Comparison of ENCODE assay signal across 9 cellular contexts in the genomic region with DNA sequence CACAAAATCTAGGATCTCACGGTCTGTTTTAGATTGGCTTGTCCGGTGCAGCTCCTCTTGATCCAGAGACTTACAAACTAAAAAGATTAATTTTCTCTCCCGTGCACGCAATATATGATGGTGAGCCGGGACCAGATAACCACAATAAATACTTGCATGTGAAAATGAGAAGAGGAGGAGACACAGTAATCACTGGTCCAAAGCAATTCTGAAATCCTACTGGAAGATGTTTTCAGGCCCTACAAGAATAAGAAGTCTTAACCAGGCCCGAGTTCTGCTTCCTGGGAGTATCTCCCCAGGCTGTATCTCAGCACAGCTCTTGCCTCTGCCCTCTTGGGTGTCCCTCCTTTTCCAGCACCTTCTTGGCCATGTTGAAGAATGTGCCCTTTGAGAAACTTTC. TPM values are rescaled to one million over a fixed set of nuclear protein-coding genes. Genes with fewer than 3 reads are reported as not detected.
DNase-seq lines count a peak whose midpoint lies in the region; ATAC-seq, FAIRE-seq and TF ChIP-seq lines count a peak whose summit lies in the region.
"Had no signal": no experiment of that assay in that cellular context is flagged by ENCODE, and none has a peak within 500 bp of the region (broad histone marks: within the 10 kb centered on the region; RNA-seq: fewer than 3 reads in every experiment).

No MANE protein-coding gene starts in this region.

- no peaks in the 10 kb centered on the region for H3K27me3 ChIP-seq in CD4-positive, CD25-positive, alpha-beta regulatory T cell (ENCODE audit: control insufficient read depth, insufficient read depth, low read length)
- H3K27me3 ChIP-seq in MG63 (no peaks in the 10 kb centered on the region), dorsolateral prefrontal cortex (no peaks in the 10 kb centered on the region), neural cell (ENCODE audit: insufficient read depth, low read depth, low read length) (no peaks in the 10 kb centered on the region)

- H3K9me3 Mint-ChIP-seq in CD4-positive, CD25-positive, alpha-beta regulatory T cell, result no peaks in the 10 kb centered on the region

- peaks cover 15 to 38% (median 22%) of the 10 kb centered on the region in 4 donors for H3K4me1 Mint-ChIP-seq in CD4-positive, CD25-positive, alpha-beta regulatory T cell

- H4K20me1 ChIP-seq in neural cell (ENCODE audit: insufficient read depth), result no peaks in the 10 kb centered on the region

- H3K4me3 Mint-ChIP-seq in CD4-positive, CD25-positive, alpha-beta regulatory T cell, result peak overlapping the region; percentile 93 to 99 (median 95)

- H3K9me2 ChIP-seq in neural cell (ENCODE audit: insufficient read depth, low read length), result no peaks in the 10 kb centered on the region

- H3K27me3 Mint-ChIP-seq in CD4-positive, CD25-positive, alpha-beta regulatory T cell, result peaks cover 4% of the 10 kb centered on the region

- H3K36me3 ChIP-seq in CD4-positive, CD25-positive, alpha-beta regulatory T cell (ENCODE audit: control insufficient read depth, insufficient read depth, low read length), result no peaks in the 10 kb centered on the region
- H3K36me3 ChIP-seq in MG63 (peaks cover 29% of the 10 kb centered on the region), neural cell (ENCODE audit: insufficient read depth, low read length) (no peaks in the 10 kb centered on the region)

- peaks cover 21% of the 10 kb centered on the region for H3K4me1 ChIP-seq in CD4-positive, CD25-positive, alpha-beta regulatory T cell (ENCODE audit: control insufficient read depth, insufficient read depth, low read length, poor library complexity, severe bottlenecking)

- no peak for DNase-seq in CD4-positive, CD25-positive, alpha-beta regulatory T cell
- DNase-seq in MG63 (no peak), dorsolateral prefrontal cortex (no peak), NCI-H2029 treated with DMSO at 0.1 percent for 48 hours (lab: John Stamatoyannopoulos, UW) (no peak), NCI-H1105 treated with DMSO at 0.1 percent for 48 hours (lab: John Stamatoyannopoulos, UW) (no peak), D721Med (ENCODE audit: insufficient read length, low spot score) (no peak)
- DNase-seq: small intestine had no signal

- peak overlapping the region; percentile 85 for H3K27ac ChIP-seq in CD4-positive, CD25-positive, alpha-beta regulatory T cell (ENCODE audit: insufficient read depth, low read length, poor library complexity, severe bottlenecking)
- peak overlapping the region in 7 of 59 donors; percentile 80 to 92 (median 84) for H3K27ac ChIP-seq in dorsolateral prefrontal cortex
- no peak overlapping the region for H3K27ac ChIP-seq in neural cell (ENCODE audit: low read length)

- H3K27ac Mint-ChIP-seq in CD4-positive, CD25-positive, alpha-beta regulatory T cell, result peak overlapping the region; percentile 84 to 100 (median 99)

- H3K9ac ChIP-seq in neural cell (ENCODE audit: low read length), result peak overlapping the region; percentile 82

- peaks cover 17% of the 10 kb centered on the region for H3K79me2 ChIP-seq in neural cell (replicated peaks; ENCODE audit: insufficient read depth, low read length)

- H3F3A ChIP-seq in neural cell (ENCODE audit: insufficient read depth, low read length, poor library complexity, severe bottlenecking), result no peaks in the 10 kb centered on the region

- TF ChIP-seq CTCF in dorsolateral prefrontal cortex (IDR thresholded peaks at IDR 0.05 in 54 of 56, conservative IDR thresholded peaks at IDR 0.05 in 2 of 56; ENCODE audit: low read depth in 1 of 56, partially characterized antibody in 56 of 56) (no peak), neural cell (IDR thresholded peaks at IDR 0.05; ENCODE audit: poor library complexity, severe bottlenecking) (no peak), D721Med (IDR thresholded peaks at IDR 0.05; ENCODE audit: insufficient read depth, missing control alignments) (no peak)

- no peaks in the 10 kb centered on the region for H3K9me3 ChIP-seq in CD4-positive, CD25-positive, alpha-beta regulatory T cell (ENCODE audit: control insufficient read depth in 2 of 2, low read length in 2 of 2)
- H3K9me3 ChIP-seq in MG63 (peaks cover 5% of the 10 kb centered on the region), neural cell (ENCODE audit: low read length) (no peaks in the 10 kb centered on the region)

- no peak for TF ChIP-seq EP300 in neural cell (conservative IDR thresholded peaks at IDR 0.05; ENCODE audit: poor library complexity, severe bottlenecking)

- no peak for FAIRE-seq in D721Med (lab: Jason Lieb, UNC)
- FAIRE-seq: small intestine had no signal

- no peak for TF ChIP-seq RAD21 in neural cell (conservative IDR thresholded peaks at IDR 0.05)

- peak overlapping the region; percentile 95 for H3K4me3 ChIP-seq in CD4-positive, CD25-positive, alpha-beta regulatory T cell (ENCODE audit: low read depth, low read length)
- H3K4me3 ChIP-seq in MG63, result peak overlapping the region; percentile 98
- H3K4me3 ChIP-seq in dorsolateral prefrontal cortex, result peak overlapping the region in 53 of 59 donors; percentile 63 to 100 (median 96)
- peak overlapping the region; percentile 88 for H3K4me3 ChIP-seq in neural cell (ENCODE audit: low read length)

- H3K4me2 ChIP-seq in neural cell (ENCODE audit: low read length), result peak overlapping the region; percentile 82

- intact Hi-C loops in dorsolateral prefrontal cortex (cut with DNase I), result no loop called here

- H3K36me3 Mint-ChIP-seq in CD4-positive, CD25-positive, alpha-beta regulatory T cell, result peaks cover 4% of the 10 kb centered on the region

- no peak for ATAC-seq in CD4-positive, CD25-positive, alpha-beta regulatory T cell (ENCODE audit: low read depth in 2 of 2)
- no peak for ATAC-seq in HG03025 (IDR thresholded peaks at IDR 0.05; ENCODE audit: low FRiP score, unreplicated experiment)

- H2AFZ ChIP-seq in neural cell (ENCODE audit: low read depth, low read length), result no peak overlapping the region

TF ChIP-seq in neural cell, 6 proteins besides CTCF, POLR2A, EP300 and RAD21:
- no peak for TF ChIP-seq POLR2AphosphoS5 (IDR thresholded peaks at IDR 0.05)
- TF ChIP-seq, protein P1, sequence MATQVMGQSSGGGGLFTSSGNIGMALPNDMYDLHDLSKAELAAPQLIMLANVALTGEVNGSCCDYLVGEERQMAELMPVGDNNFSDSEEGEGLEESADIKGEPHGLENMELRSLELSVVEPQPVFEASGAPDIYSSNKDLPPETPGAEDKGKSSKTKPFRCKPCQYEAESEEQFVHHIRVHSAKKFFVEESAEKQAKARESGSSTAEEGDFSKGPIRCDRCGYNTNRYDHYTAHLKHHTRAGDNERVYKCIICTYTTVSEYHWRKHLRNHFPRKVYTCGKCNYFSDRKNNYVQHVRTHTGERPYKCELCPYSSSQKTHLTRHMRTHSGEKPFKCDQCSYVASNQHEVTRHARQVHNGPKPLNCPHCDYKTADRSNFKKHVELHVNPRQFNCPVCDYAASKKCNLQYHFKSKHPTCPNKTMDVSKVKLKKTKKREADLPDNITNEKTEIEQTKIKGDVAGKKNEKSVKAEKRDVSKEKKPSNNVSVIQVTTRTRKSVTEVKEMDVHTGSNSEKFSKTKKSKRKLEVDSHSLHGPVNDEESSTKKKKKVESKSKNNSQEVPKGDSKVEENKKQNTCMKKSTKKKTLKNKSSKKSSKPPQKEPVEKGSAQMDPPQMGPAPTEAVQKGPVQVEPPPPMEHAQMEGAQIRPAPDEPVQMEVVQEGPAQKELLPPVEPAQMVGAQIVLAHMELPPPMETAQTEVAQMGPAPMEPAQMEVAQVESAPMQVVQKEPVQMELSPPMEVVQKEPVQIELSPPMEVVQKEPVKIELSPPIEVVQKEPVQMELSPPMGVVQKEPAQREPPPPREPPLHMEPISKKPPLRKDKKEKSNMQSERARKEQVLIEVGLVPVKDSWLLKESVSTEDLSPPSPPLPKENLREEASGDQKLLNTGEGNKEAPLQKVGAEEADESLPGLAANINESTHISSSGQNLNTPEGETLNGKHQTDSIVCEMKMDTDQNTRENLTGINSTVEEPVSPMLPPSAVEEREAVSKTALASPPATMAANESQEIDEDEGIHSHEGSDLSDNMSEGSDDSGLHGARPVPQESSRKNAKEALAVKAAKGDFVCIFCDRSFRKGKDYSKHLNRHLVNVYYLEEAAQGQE (IDR thresholded peaks at IDR 0.05; ENCODE audit: borderline replicate concordance), result no peak
- no peak for TF ChIP-seq EZH2 (IDR thresholded peaks at IDR 0.05; ENCODE audit: borderline replicate concordance, insufficient read depth, low read length, poor library complexity, severe bottlenecking)
- TF ChIP-seq SMC3 (conservative IDR thresholded peaks at IDR 0.05; ENCODE audit: poor library complexity), result no peak
- no peak for TF ChIP-seq MXI1 (conservative IDR thresholded peaks at IDR 0.05; ENCODE audit: poor library complexity, severe bottlenecking)
- no peak for TF ChIP-seq TAF1 (IDR thresholded peaks at IDR 0.05; ENCODE audit: low read depth)

RNA-seq across cellular contexts. Expression of a gene that starts 1.0 kb away (rescaled TPM):
- total RNA-seq in CD4-positive, CD25-positive, alpha-beta regulatory T cell, result 18.4 TPM
- polyA plus RNA-seq in CD4-positive, CD25-positive, alpha-beta regulatory T cell, result 1 to 10 TPM; 5.7 to 8.8 (median 7.4) TPM
- total RNA-seq in MG63 (2014; rRNA removed; shearing (Covaris generic); ENCODE audit: low replicate concordance), result 18.9 and 59.2 TPM in 2 replicates
- 10 to 100 TPM; 10.5 to 26.1 (median 16.4) TPM for total RNA-seq in dorsolateral prefrontal cortex
- polyA plus RNA-seq in neural cell, result 5.5 and 9.2 TPM in 2 replicates
- polyA minus RNA-seq in neural cell, result 14.1 and 17.3 TPM in 2 replicates

RNA-seq across cellular contexts. Expression of a gene that starts 12.8 kb away (rescaled TPM):
- total RNA-seq in CD4-positive, CD25-positive, alpha-beta regulatory T cell, result 18.2 TPM
- polyA plus RNA-seq in CD4-positive, CD25-positive, alpha-beta regulatory T cell, result 10 to 100 TPM; 12.2 to 19.7 (median 14.4) TPM
- 72.1 and 78.1 TPM in 2 replicates for total RNA-seq in MG63 (2014; rRNA removed; shearing (Covaris generic); ENCODE audit: low replicate concordance)
- 10 to 100 TPM; 31.4 to 60.4 (median 38.6) TPM for total RNA-seq in dorsolateral prefrontal cortex
- 19.4 and 22.7 TPM in 2 replicates for polyA plus RNA-seq in neural cell
- polyA minus RNA-seq in neural cell, result 45.4 and 45.8 TPM in 2 replicates

RNA-seq across cellular contexts. Expression of a gene that starts 45.1 kb away (rescaled TPM):
- not detected for total RNA-seq in CD4-positive, CD25-positive, alpha-beta regulatory T cell
- under 1 TPM in 2 of 4 donors, not detected in 2; 0.07 to 0.23 TPM for polyA plus RNA-seq in CD4-positive, CD25-positive, alpha-beta regulatory T cell
- not detected in 2 replicates for total RNA-seq in MG63 (2014; rRNA removed; shearing (Covaris generic); ENCODE audit: low replicate concordance)
- not detected for total RNA-seq in dorsolateral prefrontal cortex
- not detected in 2 replicates for polyA plus RNA-seq in neural cell
- polyA minus RNA-seq in neural cell, result not detected in 2 replicates
- polyA plus RNA-seq: small intestine had no signal
